ENCODE assay signal across 1 cellular context in genomic region chr19:46478356-46478986, GRCh38.
TF ChIP-seq lines count a peak whose summit lies in the region.

No MANE protein-coding gene starts in this region.

TF ChIP-seq in IMR-90, 13 proteins besides CTCF, POLR2A, EP300 and RAD21:
- TF ChIP-seq SMC3 (IDR thresholded peaks at IDR 0.05; ENCODE audit: low read depth, low read length) (no peak), CEBPB (IDR thresholded peaks at IDR 0.05; ENCODE audit: low read depth, low read length) (peak; percentile 11; the same call in 1 of the 2 replicates), ELK1 (IDR thresholded peaks at IDR 0.05; ENCODE audit: borderline replicate concordance, low read depth, low read length) (no peak), MXI1 (IDR thresholded peaks at IDR 0.05; ENCODE audit: borderline replicate concordance, low read depth, low read length) (0 out of 2 replicates have a peak, but pooled peaks have one; percentile 35), BHLHE40 (IDR thresholded peaks at IDR 0.05; ENCODE audit: low read depth, low read length) (no peak)
TF ChIP-seq in IMR-90: peak in this region for 2.
